ENCODE assay signal across 9 cellular contexts in the genomic region with DNA sequence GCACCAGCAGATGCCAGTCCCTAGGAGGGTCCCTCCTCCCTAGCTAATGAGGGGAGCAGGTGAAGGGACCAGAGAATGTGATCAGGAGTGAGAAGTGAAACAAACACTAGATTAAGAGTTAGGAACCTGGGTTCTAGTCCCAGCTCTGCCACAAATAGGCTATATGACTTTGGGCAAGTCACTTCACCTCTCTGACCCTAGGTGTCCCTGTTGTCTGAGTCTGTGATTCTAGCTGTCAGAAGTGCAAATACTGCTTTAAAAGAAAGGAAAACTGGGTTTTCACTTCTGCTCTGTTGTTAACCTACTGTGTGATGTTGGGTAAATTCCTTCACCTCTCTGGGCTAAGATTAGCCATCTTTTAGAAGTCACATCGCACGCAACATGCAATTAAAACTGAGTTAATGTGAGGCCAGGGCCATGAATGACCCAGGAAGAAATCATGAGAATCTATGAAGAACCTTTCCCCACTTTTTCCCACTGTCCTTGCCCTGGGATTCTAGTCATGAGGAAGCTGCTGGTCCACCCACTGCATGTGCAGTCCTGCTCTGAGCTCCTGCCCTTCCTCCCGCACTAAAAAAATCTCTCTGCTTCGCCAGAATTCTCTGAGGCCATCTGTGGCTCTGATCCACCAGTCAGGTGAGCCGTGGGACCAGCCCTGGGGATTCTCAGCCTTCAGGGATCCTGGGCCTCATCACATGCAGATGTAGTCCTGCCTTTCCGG.
DNase-seq lines count a peak whose midpoint lies in the region; ATAC-seq, FAIRE-seq and TF ChIP-seq lines count a peak whose summit lies in the region.
"Had no signal": no experiment of that assay in that cellular context is flagged by ENCODE, and none has a peak within 500 bp of the region (broad histone marks: within the 10 kb centered on the region; RNA-seq: fewer than 3 reads in every experiment).

No MANE protein-coding gene starts in this region.

- CTCF ChIA-PET in A549 (lab: Yijun Ruan, JAX) = interaction anchor here (0.7 to 1.5 kb wide), 9 partner anchors 8 to 1040 kb away, joined by 3 to 8 read pairs (median 3); no protein-coding TSS in a partner anchor
- CTCF ChIA-PET in T-cell (lab: Charles Lee) = interaction anchor here (0.5 to 4.3 kb wide), 19 partner anchors 55 to 1040 kb away, joined by 3 to 50 read pairs (median 4); no protein-coding TSS in a partner anchor

- 79% methylated on average over 5 of the region's 6 CpGs for WGBS in A549 (ENCODE audit: missing lambda C conversion rate)

- no peak for TF ChIP-seq POLR2A in A549 (IDR thresholded peaks at IDR 0.05; ENCODE audit: low read length)
- no peak for TF ChIP-seq POLR2A in GM18505 (IDR thresholded peaks at IDR 0.05; ENCODE audit: borderline replicate concordance, extremely low read depth, insufficient read depth, insufficient read length)

- H3K27ac ChIP-seq in A549 (no peak overlapping the region), cardiac muscle cell (no peak overlapping the region)

- H3K9me3 Mint-ChIP-seq in T-cell = peaks cover 0 to 3% (median 0%) of the 10 kb centered on the region in 3 donors

- peak in 1 of 2 experiments; percentile 26 for DNase-seq in A549 (ENCODE audit: low read depth in 1 of 2, low spot score in 1 of 2)
- no peak for DNase-seq in GM06990 (ENCODE audit: extremely low read depth, insufficient read length)
- DNase-seq in T-cell = peak in 23 of 34 experiments; percentile 7 to 37 (median 20)
- peak in 1 of 2 donors; percentile 31 for DNase-seq in cardiac muscle cell (ENCODE audit: low read depth in 1 of 2, low spot score in 1 of 2)
- DNase-seq in omental fat pad (ENCODE audit: low spot score) = no peak
- DNase-seq: SHP77 had no signal

- no peak overlapping the region for H3K27ac Mint-ChIP-seq in T-cell

- ATAC-seq in A549 (peak in 1 of 2 experiments; percentile 48; a peak in 1 of 6 replicates), T-cell (replicated peaks in 1 of 4) (peak in 2 of 4 experiments; percentile 65 to 68), GM18505 (IDR thresholded peaks at IDR 0.05; ENCODE audit: unreplicated experiment) (no peak), omental fat pad (ENCODE audit: low FRiP score) (no peak), HG03108 (IDR thresholded peaks at IDR 0.05; ENCODE audit: unreplicated experiment) (no peak), GM19455 (IDR thresholded peaks at IDR 0.05; ENCODE audit: unreplicated experiment) (no peak)

- no peak for TF ChIP-seq EP300 in A549 (IDR thresholded peaks at IDR 0.05)

- H3K27me3 ChIP-seq in GM06990 (replicated peaks; ENCODE audit: control insufficient read depth, insufficient read depth, low read length) (peaks cover 2% of the 10 kb centered on the region; the same call in 1 of the 2 replicates), cardiac muscle cell (no peaks in the 10 kb centered on the region)

- H3K4me2 ChIP-seq in A549 = no peak overlapping the region

- POLR2A ChIA-PET in A549 (lab: Yijun Ruan, JAX) (no interaction called here), T-cell (lab: Charles Lee) (no interaction called here)

- H3K9me3 ChIP-seq in A549 = no peaks in the 10 kb centered on the region
- no peaks in the 10 kb centered on the region for H3K9me3 ChIP-seq in cardiac muscle cell (ENCODE audit: low read depth)

- peak; percentile 31 to 45; a peak in 3 of 5 replicates for TF ChIP-seq RAD21 in A549 (conservative IDR thresholded peaks at IDR 0.05 in 1 of 2, IDR thresholded peaks at IDR 0.05 in 1 of 2)

- H3K36me3 Mint-ChIP-seq in T-cell = no peaks in the 10 kb centered on the region

- FAIRE-seq in A549 (lab: Jason Lieb, UNC) = no peak

- no peak overlapping the region for H3K4me3 Mint-ChIP-seq in T-cell

- H3K4me1 Mint-ChIP-seq in T-cell = peaks cover 4 to 14% (median 11%) of the 10 kb centered on the region in 3 donors

- no peaks in the 10 kb centered on the region for H3K36me3 ChIP-seq in GM06990 (ENCODE audit: control insufficient read depth, insufficient read depth, low read length)
- no peaks in the 10 kb centered on the region for H3K36me3 ChIP-seq in cardiac muscle cell

- H3K4me1 ChIP-seq in A549 (no peaks in the 10 kb centered on the region), cardiac muscle cell (ENCODE audit: low read depth) (peaks cover 48% of the 10 kb centered on the region)

- TF ChIP-seq CTCF in A549 (IDR thresholded peaks at IDR 0.05) (0 out of 3 replicates have a peak, but pooled peaks have one; percentile 25), GM06990 (IDR thresholded peaks at IDR 0.05; ENCODE audit: insufficient read depth, low read length, poor library complexity, severe bottlenecking) (peak; percentile 18), cardiac muscle cell (IDR thresholded peaks at IDR 0.05; ENCODE audit: low read depth, low read length) (peak; percentile 21), omental fat pad (IDR thresholded peaks at IDR 0.05) (no peak)

- peaks cover 2 to 6% of the 10 kb centered on the region in 2 donors for H3K27me3 Mint-ChIP-seq in T-cell

- H3K4me3 ChIP-seq in A549 (no peak overlapping the region), GM06990 (replicated peaks; ENCODE audit: low read depth, low read length) (no peak overlapping the region), cardiac muscle cell (no peak overlapping the region)

TF ChIP-seq in A549, 52 proteins besides CTCF, POLR2A, EP300 and RAD21:
- TF ChIP-seq SMC3 (IDR thresholded peaks at IDR 0.05) (0 out of 3 replicates have a peak, but pooled peaks have one; percentile 11), CBX8 (IDR thresholded peaks at IDR 0.05) (no peak)

Comparison
In these comparisons a context has a peak if more than half of its experiments do, and no peak if none do; other contexts are left out.
1. DNase-seq: peak in T-cell (23 of 34); none in GM06990 (single experiment) and omental fat pad (single experiment).
2. CTCF ChIP-seq: peak in A549 (single experiment), GM06990 (single experiment) and cardiac muscle cell (single experiment); none in omental fat pad (0 of 3).